In genomic region chr2:190488516-190489220, GRCh38 we compare ENCODE assay signal across 27 cellular contexts.
"Had no signal": no experiment of that assay in that cellular context is flagged by ENCODE, and none has a peak within 500 bp of the region (broad histone marks: within the 10 kb centered on the region; RNA-seq: fewer than 3 reads in every experiment).

No MANE protein-coding gene starts in this region.

- ATAC-seq: activated CD8-positive, alpha-beta T cell treated with anti-CD3 and anti-CD28 coated beads, Interleukin-2, amount 10 ng/mL, durations not matched to agents 7 days and 5 days; K562; PC-3 had no signal

- H3K9me3 ChIP-seq: breast epithelium had no signal

- DNase-seq: activated CD4-positive, alpha-beta T cell treated with anti-CD3 and anti-CD28 coated beads for 48 hours; activated CD4-positive, alpha-beta T cell treated with anti-CD3 and anti-CD28 coated beads, Interleukin-2, amount 50 U/mL, for 4 hours; activated CD4-positive, CD25-positive, alpha-beta regulatory T cell treated with anti-CD3 and anti-CD28 coated beads, Interleukin-2, amount 50 U/mL, for 72 hours; activated CD8-positive, alpha-beta memory T cell treated with anti-CD3 and anti-CD28 coated beads, Interleukin-2, amount 50 U/mL, for 48 hours; activated CD8-positive, alpha-beta T cell treated with anti-CD3 and anti-CD28 coated beads, Interleukin-2, amount 10 ng/mL, durations not matched to agents 7 days and 5 days; activated effector memory CD4-positive, alpha-beta T cell treated with Interleukin-2 at 50 U/mL for 16 hours; activated naive CD4-positive, alpha-beta T cell; activated T-cell treated with anti-CD3 and anti-CD28 coated beads, Interleukin-2, amount 50 U/mL, for 1 hour; aorta; Kasumi-1; NCI-H1092; NCI-H1417; NCI-H1694; NCI-H2029; NCI-H2107; NCI-H2171 treated with DMSO at 0.1 percent for 48 hours; NCI-H446; NCI-H526; NCI-H774; NK-92 treated with Interleukin-12 subunit alpha and Interleukin-12 subunit beta, amount 100 ng/mL, for 24 hours; PC-3; SHP77 had no signal

- H3K27me3 ChIP-seq: breast epithelium had no signal

- H3K36me3 ChIP-seq: breast epithelium had no signal

- H3K4me3 ChIP-seq: breast epithelium, K562 had no signal

- H3K4me3 Mint-ChIP-seq: activated CD8-positive, alpha-beta T cell treated with anti-CD3 and anti-CD28 coated beads, Interleukin-2, amount 10 ng/mL, durations not matched to agents 7 days and 5 days; activated naive CD4-positive, alpha-beta T cell treated with anti-CD3 and anti-CD28 coated beads, Interleukin-2, amount 50 U/mL, for 24 hours; T-helper 1 cell treated with Interleukin-12 subunit alpha and Interleukin-12 subunit beta and Interleukin-4 antibody, amounts not matched to agents 30 μg/mL and 1 μg/mL, for 36 hours; WTC11 had no signal

- H3K4me1 ChIP-seq: breast epithelium had no signal

- H3K27ac ChIP-seq: breast epithelium had no signal

- H3K27ac Mint-ChIP-seq: activated naive CD4-positive, alpha-beta T cell treated with anti-CD3 and anti-CD28 coated beads, Interleukin-2, amount 50 U/mL, for 24 hours; T-helper 1 cell treated with Interleukin-12 subunit alpha and Interleukin-12 subunit beta and Interleukin-4 antibody, amounts not matched to agents 30 μg/mL and 1 μg/mL, for 36 hours; WTC11 had no signal

- H3K27me3 Mint-ChIP-seq: activated naive CD4-positive, alpha-beta T cell treated with anti-CD3 and anti-CD28 coated beads, Interleukin-2, amount 50 U/mL, for 24 hours had no signal
